ENCODE assay signal across 10 cellular contexts in genomic region chr9:114953917-114954316, GRCh38. TPM values are rescaled to one million over a fixed set of nuclear protein-coding genes. Genes with fewer than 3 reads are reported as not detected.
A peak's percentile ranks its signal among the peaks of the same experiment; 100 is the strongest.
DNase-seq lines count a peak whose midpoint lies in the region; ATAC-seq and TF ChIP-seq lines count a peak whose summit lies in the region.
"Had no signal": no experiment of that assay in that cellular context is flagged by ENCODE, and none has a peak within 500 bp of the region (broad histone marks: within the 10 kb centered on the region; RNA-seq: fewer than 3 reads in every experiment).

No MANE protein-coding gene starts in this region.

- DNase-seq in activated T-cell treated with anti-CD3 and anti-CD28 coated beads, Interleukin-2, amount 50 U/mL, for 72 hours = peak; percentile 19 to 42
- no peak for DNase-seq in activated T-cell treated with anti-CD3 and anti-CD28 coated beads for 4 hours
- DNase-seq in adrenal gland = peak; percentile 36 to 77 (median 69)
- peak; percentile 60 for DNase-seq in iris pigment epithelial cell (ENCODE audit: low read depth)
- DNase-seq in upper lobe of right lung = no peak
- no peak for DNase-seq in NCI-H2227 treated with DMSO at 0.1 percent for 48 hours (lab: John Stamatoyannopoulos, UW)
- DNase-seq in stimulated activated CD4-positive, alpha-beta T cell treated with anti-CD3 and anti-CD28 coated beads, Interleukin-2, amount 100 ng/mL, for 48 hours = no peak
- no peak for DNase-seq in germinal center (ENCODE audit: low spot score)
- DNase-seq: CD8-positive, alpha-beta T cell; cerebellar nuclear complex had no signal

- H3K27ac Mint-ChIP-seq in activated T-cell treated with anti-CD3 and anti-CD28 coated beads, Interleukin-2, amount 50 U/mL, for 72 hours = no peak overlapping the region
- H3K27ac Mint-ChIP-seq: CD8-positive, alpha-beta T cell had no signal

- intact Hi-C loops in adrenal gland (cut with DNase I) = no loop called here
- intact Hi-C loops in upper lobe of right lung (cut with DNase I) = no loop called here

- H3K27me3 Mint-ChIP-seq in activated T-cell treated with anti-CD3 and anti-CD28 coated beads, Interleukin-2, amount 50 U/mL, for 72 hours (ENCODE audit: low read depth) = no peaks in the 10 kb centered on the region

- no peaks in the 10 kb centered on the region for H3K9me3 ChIP-seq in adrenal gland (replicated peaks in 1 of 3)
- no peaks in the 10 kb centered on the region for H3K9me3 ChIP-seq in upper lobe of right lung

- WGBS in adrenal gland, 4 donors = 41 to 53% (median 50%) methylated on average over 6 to 7 of the region's 7 CpGs

- no peak overlapping the region for H3K4me3 ChIP-seq in adrenal gland
- H3K4me3 ChIP-seq in upper lobe of right lung = no peak overlapping the region

- H3K4me1 Mint-ChIP-seq in activated T-cell treated with anti-CD3 and anti-CD28 coated beads, Interleukin-2, amount 50 U/mL, for 72 hours (ENCODE audit: low read depth) = peaks cover 54% of the 10 kb centered on the region

- ATAC-seq in activated T-cell treated with anti-CD3 and anti-CD28 coated beads, Interleukin-2, amount 50 U/mL, for 72 hours (replicated peaks in 1 of 2) = peak; percentile 28 to 44
- ATAC-seq in upper lobe of right lung = peak; percentile 62
- ATAC-seq: CD8-positive, alpha-beta T cell had no signal

- H3K4me1 ChIP-seq in adrenal gland (replicated peaks in 1 of 2) = peaks cover 0 to 9% of the 10 kb centered on the region in 2 donors
- peaks cover 9% of the 10 kb centered on the region for H3K4me1 ChIP-seq in upper lobe of right lung

- TF ChIP-seq CTCF in adrenal gland (IDR thresholded peaks at IDR 0.05) = no peak
- TF ChIP-seq CTCF in upper lobe of right lung (IDR thresholded peaks at IDR 0.05) = no peak

- H3K36me3 ChIP-seq in adrenal gland (replicated peaks in 1 of 2) (no peaks in the 10 kb centered on the region), upper lobe of right lung (no peaks in the 10 kb centered on the region)

- H3K27me3 ChIP-seq in adrenal gland (no peaks in the 10 kb centered on the region), upper lobe of right lung (no peaks in the 10 kb centered on the region)

- H3K27ac ChIP-seq in adrenal gland (peak overlapping the region in 2 of 5 donors; percentile 24 to 46), upper lobe of right lung (peak overlapping the region; percentile 62)

- TF ChIP-seq POLR2A in adrenal gland (IDR thresholded peaks at IDR 0.05) = no peak

- peak overlapping the region in 1 of 2 donors; percentile 11 for H3K4me3 Mint-ChIP-seq in activated T-cell treated with anti-CD3 and anti-CD28 coated beads, Interleukin-2, amount 50 U/mL, for 72 hours
- H3K4me3 Mint-ChIP-seq: CD8-positive, alpha-beta T cell had no signal

- H3K36me3 Mint-ChIP-seq in activated T-cell treated with anti-CD3 and anti-CD28 coated beads, Interleukin-2, amount 50 U/mL, for 72 hours (ENCODE audit: insufficient read depth in 2 of 2) = peaks cover 2 to 9% of the 10 kb centered on the region in 2 donors
- H3K36me3 Mint-ChIP-seq: CD8-positive, alpha-beta T cell had no signal

- peaks cover 2 to 4% of the 10 kb centered on the region in 2 donors for H3K9me3 Mint-ChIP-seq in activated T-cell treated with anti-CD3 and anti-CD28 coated beads, Interleukin-2, amount 50 U/mL, for 72 hours
- H3K9me3 Mint-ChIP-seq: CD8-positive, alpha-beta T cell had no signal

RNA-seq across cellular contexts. Expression of gene TNFSF8, which starts 23.5 kb away (rescaled TPM):
- total RNA-seq in activated T-cell treated with anti-CD3 and anti-CD28 coated beads, Interleukin-2, amount 50 U/mL, for 72 hours = 10 to 100 TPM; 84.2 to 99.5 TPM
- total RNA-seq in adrenal gland (1 to 10 TPM in 7 of 8 donors, under 1 TPM in 1; 0.72 to 4.8 (median 2.5) TPM), upper lobe of right lung (3.8 TPM)
- polyA plus RNA-seq in adrenal gland = 1 to 10 TPM in 1 of 3 donors, under 1 TPM in 2; 0.34 to 1.4 (median 0.64) TPM

Comparison
In these comparisons a context has a peak if more than half of its experiments do, and no peak if none do; other contexts are left out.
1. DNase-seq: peak in activated T-cell treated with anti-CD3 and anti-CD28 coated beads, Interleukin-2, amount 50 U/mL, for 72 hours (2 of 2), adrenal gland (7 of 7) and iris pigment epithelial cell (single experiment); none in activated T-cell treated with anti-CD3 and anti-CD28 coated beads for 4 hours (single experiment), upper lobe of right lung (single experiment), NCI-H2227 treated with DMSO at 0.1 percent for 48 hours (single experiment), stimulated activated CD4-positive, alpha-beta T cell treated with anti-CD3 and anti-CD28 coated beads, Interleukin-2, amount 100 ng/mL, for 48 hours (0 of 2) and germinal center (single experiment).
2. RNA of gene TNFSF8, which starts 23.5 kb away (total RNA-seq): 84.2 to 99.5 TPM in activated T-cell treated with anti-CD3 and anti-CD28 coated beads, Interleukin-2, amount 50 U/mL, for 72 hours; 3.8 TPM in upper lobe of right lung (single experiment) and 0.72 to 4.8 TPM in adrenal gland; every median in the first group is over 10 times any median in the second.